In the genomic region with DNA sequence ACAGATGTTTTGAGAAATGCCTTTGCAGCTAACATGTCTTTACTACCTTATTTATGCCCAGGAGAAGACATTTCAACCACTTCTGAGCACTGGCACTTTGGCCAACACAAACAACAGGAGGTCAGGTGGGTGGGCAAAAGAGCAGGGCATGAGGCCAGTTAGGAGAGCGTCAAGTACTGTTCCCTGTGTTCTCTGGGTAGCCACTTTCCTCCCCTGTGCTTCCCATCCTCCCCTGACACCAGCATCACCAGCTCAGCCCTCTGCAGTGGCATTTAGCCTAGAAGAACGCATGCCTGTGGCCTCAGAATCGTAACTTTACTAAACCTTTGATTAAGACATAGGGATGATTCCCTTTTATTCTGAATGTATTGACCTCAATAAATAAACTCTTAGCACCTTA, we compare ENCODE assay signal across 12 cellular contexts. TPM values are rescaled to one million over a fixed set of nuclear protein-coding genes. Genes with fewer than 3 reads are reported as not detected.
DNase-seq lines count a peak whose midpoint lies in the region; ATAC-seq lines count a peak whose summit lies in the region.
"Had no signal": no experiment of that assay in that cellular context is flagged by ENCODE, and none has a peak within 500 bp of the region (broad histone marks: within the 10 kb centered on the region; RNA-seq: fewer than 3 reads in every experiment).

No MANE protein-coding gene starts in this region.

- H3K9me3 Mint-ChIP-seq in activated T-cell treated with anti-CD3 and anti-CD28 coated beads, Interleukin-2, amount 50 U/mL, for 72 hours, result no peaks in the 10 kb centered on the region
- H3K9me3 Mint-ChIP-seq in activated T-helper 17 cell treated with anti-CD3 and anti-CD28 coated beads, Interleukin-2, amount 50 U/mL, for 72 hours, result no peaks in the 10 kb centered on the region
- H3K9me3 Mint-ChIP-seq in memory B cell, result peaks cover 2% of the 10 kb centered on the region

- ATAC-seq in activated T-cell treated with anti-CD3 and anti-CD28 coated beads, Interleukin-2, amount 50 U/mL, for 72 hours (replicated peaks in 1 of 2), result no peak
- ATAC-seq in activated T-helper 17 cell treated with anti-CD3 and anti-CD28 coated beads, Interleukin-2, amount 50 U/mL, for 72 hours (replicated peaks), result no peak
- ATAC-seq in memory B cell (ENCODE audit: low read depth), result no peak

- H3K27ac ChIP-seq in temporal lobe (ENCODE audit: low read depth, low read length), result peak overlapping the region; percentile 76

- H3K27me3 Mint-ChIP-seq in activated T-cell treated with anti-CD3 and anti-CD28 coated beads, Interleukin-2, amount 50 U/mL, for 72 hours (ENCODE audit: low read depth), result no peaks in the 10 kb centered on the region
- no peaks in the 10 kb centered on the region for H3K27me3 Mint-ChIP-seq in activated T-helper 17 cell treated with anti-CD3 and anti-CD28 coated beads, Interleukin-2, amount 50 U/mL, for 72 hours
- H3K27me3 Mint-ChIP-seq in memory B cell, result no peaks in the 10 kb centered on the region

- H3K27ac Mint-ChIP-seq in activated T-cell treated with anti-CD3 and anti-CD28 coated beads, Interleukin-2, amount 50 U/mL, for 72 hours, result peak overlapping the region; percentile 72
- H3K27ac Mint-ChIP-seq in activated T-helper 17 cell treated with anti-CD3 and anti-CD28 coated beads, Interleukin-2, amount 50 U/mL, for 72 hours, result peak overlapping the region; percentile 86
- H3K27ac Mint-ChIP-seq in memory B cell, result peak overlapping the region; percentile 98

- peak overlapping the region; percentile 81 to 84 for H3K4me3 Mint-ChIP-seq in activated T-cell treated with anti-CD3 and anti-CD28 coated beads, Interleukin-2, amount 50 U/mL, for 72 hours
- H3K4me3 Mint-ChIP-seq in activated T-helper 17 cell treated with anti-CD3 and anti-CD28 coated beads, Interleukin-2, amount 50 U/mL, for 72 hours, result peak overlapping the region; percentile 85
- peak overlapping the region; percentile 66 for H3K4me3 Mint-ChIP-seq in memory B cell

- no peak for DNase-seq in activated T-cell treated with anti-CD3 and anti-CD28 coated beads, Interleukin-2, amount 50 U/mL, for 72 hours
- DNase-seq in activated T-cell treated with anti-CD3 and anti-CD28 coated beads, Interleukin-2, amount 50 U/mL, for 48 hours, result no peak
- DNase-seq in memory B cell (ENCODE audit: low spot score in 2 of 2), result no peak
- DNase-seq in ureter (ENCODE audit: low spot score), result no peak
- no peak for DNase-seq in NCI-H2227 (lab: John Stamatoyannopoulos, UW; ENCODE audit: unreplicated experiment)
- no peak for DNase-seq in stimulated activated CD4-positive, alpha-beta T cell treated with anti-CD3 and anti-CD28 coated beads, Interleukin-4, amount 100 ng/mL, for 4 hours
- DNase-seq: hippocampal formation; NCI-H2081 treated with DMSO at 0.1 percent for 48 hours; SHP77; stimulated activated CD4-positive, alpha-beta T cell treated with anti-CD3 and anti-CD28 coated beads, Interleukin-2, amount 100 ng/mL, for 48 hours had no signal

- H3K36me3 Mint-ChIP-seq in activated T-cell treated with anti-CD3 and anti-CD28 coated beads, Interleukin-2, amount 50 U/mL, for 72 hours (ENCODE audit: insufficient read depth in 2 of 2), result no peaks in the 10 kb centered on the region
- H3K36me3 Mint-ChIP-seq in activated T-helper 17 cell treated with anti-CD3 and anti-CD28 coated beads, Interleukin-2, amount 50 U/mL, for 72 hours (ENCODE audit: low read depth), result peaks cover 5% of the 10 kb centered on the region
- H3K36me3 Mint-ChIP-seq in memory B cell, result no peaks in the 10 kb centered on the region

- H3K4me1 Mint-ChIP-seq in activated T-cell treated with anti-CD3 and anti-CD28 coated beads, Interleukin-2, amount 50 U/mL, for 72 hours (ENCODE audit: low read depth), result peaks cover 87% of the 10 kb centered on the region
- peaks cover 63% of the 10 kb centered on the region for H3K4me1 Mint-ChIP-seq in activated T-helper 17 cell treated with anti-CD3 and anti-CD28 coated beads, Interleukin-2, amount 50 U/mL, for 72 hours
- H3K4me1 Mint-ChIP-seq in memory B cell, result peaks cover 80% of the 10 kb centered on the region

RNA-seq across cellular contexts. Expression of gene BTG2, which starts 18.3 kb away (rescaled TPM):
- 100 to 1,000 TPM; 138 to 153 TPM for total RNA-seq in activated T-cell treated with anti-CD3 and anti-CD28 coated beads, Interleukin-2, amount 50 U/mL, for 72 hours
- 100 to 1,000 TPM in 1 of 2 donors, 10 to 100 TPM in 1; 91.3 to 340 TPM for total RNA-seq in activated T-helper 17 cell treated with anti-CD3 and anti-CD28 coated beads, Interleukin-2, amount 50 U/mL, for 72 hours
- total RNA-seq in temporal lobe, result 10.1 TPM
- total RNA-seq in ureter, result 199 TPM

RNA-seq across cellular contexts. Expression of gene FMOD, which starts 27.3 kb away (rescaled TPM):
- total RNA-seq in activated T-cell treated with anti-CD3 and anti-CD28 coated beads, Interleukin-2, amount 50 U/mL, for 72 hours, result 1 to 10 TPM in 1 of 2 donors, under 1 TPM in 1; 1.00 to 2.2 TPM
- total RNA-seq in activated T-helper 17 cell treated with anti-CD3 and anti-CD28 coated beads, Interleukin-2, amount 50 U/mL, for 72 hours, result under 1 TPM in 1 of 2 donors, not detected in 1; 0.26 TPM
- total RNA-seq in temporal lobe (2.2 TPM), ureter (59.0 TPM)

Comparison
In these comparisons a context has a peak if more than half of its experiments do, and no peak if none do; other contexts are left out.
1. RNA of gene FMOD, which starts 27.3 kb away (total RNA-seq): 59.0 TPM in ureter (single experiment); 1.00 to 2.2 TPM in activated T-cell treated with anti-CD3 and anti-CD28 coated beads, Interleukin-2, amount 50 U/mL, for 72 hours, 2.2 TPM in temporal lobe (single experiment) and 0.26 TPM in activated T-helper 17 cell treated with anti-CD3 and anti-CD28 coated beads, Interleukin-2, amount 50 U/mL, for 72 hours; every median in the first group is over 10 times any median in the second.
2. Peak in every context shown above with its lines, with median percentiles within 50 percentile points of each other: H3K27ac Mint-ChIP-seq and H3K4me3 Mint-ChIP-seq.